8 cellular contexts compared by ENCODE assay signal in genomic region chrX:73562986-73563739, GRCh38. TPM values are rescaled to one million over a fixed set of nuclear protein-coding genes. Genes with fewer than 3 reads are reported as not detected.
A peak's percentile ranks its signal among the peaks of the same experiment; 100 is the strongest.
DNase-seq lines count a peak whose midpoint lies in the region; ATAC-seq and TF ChIP-seq lines count a peak whose summit lies in the region.

Gene CHIC1, plus strand, starts transcription at chrX:73563197. Its CDS starts 88 bp downstream, at chrX:73563285.

- H3K4me1 ChIP-seq in CD4-positive, CD25-positive, alpha-beta regulatory T cell (ENCODE audit: control insufficient read depth, insufficient read depth, low read length, poor library complexity, severe bottlenecking): peaks cover 10% of the 10 kb centered on the region
- H3K4me1 ChIP-seq in PC-3 (ENCODE audit: insufficient read depth, low read length): peaks cover 10% of the 10 kb centered on the region

- ATAC-seq in CD4-positive, CD25-positive, alpha-beta regulatory T cell (ENCODE audit: low read depth in 2 of 2): peak; percentile 67 to 72
- ATAC-seq in GM19452 (IDR thresholded peaks at IDR 0.05; ENCODE audit: unreplicated experiment) (peak; percentile 55), PC-3 (peak; percentile 83), natural killer cell (peak; percentile 72 to 77 (median 76))
- peak; percentile 87 for ATAC-seq in stimulated activated memory B cell treated with anti-CD40 and anti-IgM and Interleukin-4, amounts not matched to agents 10 μg/mL and 1 μg/mL and 100 μg/mL, for 72 hours

- no peaks in the 10 kb centered on the region for H3K36me3 Mint-ChIP-seq in CD4-positive, CD25-positive, alpha-beta regulatory T cell
- peaks cover 1% of the 10 kb centered on the region for H3K36me3 Mint-ChIP-seq in activated T-helper 1 cell treated with anti-CD3 and anti-CD28 coated beads, Interleukin-12 subunit alpha, Interleukin-12 subunit beta, Interleukin-2, Interleukin-4 antibody, amounts not matched to agents 30 ng/mL and 10 ng/mL and 1 ng/mL, durations not matched to agents 14 hours and 24 hours and 36 hours (ENCODE audit: low read depth)
- no peaks in the 10 kb centered on the region for H3K36me3 Mint-ChIP-seq in natural killer cell
- H3K36me3 Mint-ChIP-seq in stimulated activated memory B cell treated with anti-CD40 and anti-IgM and Interleukin-4, amounts not matched to agents 10 μg/mL and 1 μg/mL and 100 μg/mL, for 72 hours: no peaks in the 10 kb centered on the region

- no peaks in the 10 kb centered on the region for H3K9me3 ChIP-seq in CD4-positive, CD25-positive, alpha-beta regulatory T cell (ENCODE audit: control insufficient read depth in 2 of 2, low read length in 2 of 2)
- no peaks in the 10 kb centered on the region for H3K9me3 ChIP-seq in PC-3 (ENCODE audit: low read length)

- POLR2A ChIA-PET in PC-3 (lab: Charles Lee; ENCODE audit: unreplicated experiment): interaction anchor here (0.6 kb wide), 1 partner anchor 1251 kb away, joined by 4 read pairs; no protein-coding TSS in a partner anchor

- H3K27ac Mint-ChIP-seq in CD4-positive, CD25-positive, alpha-beta regulatory T cell: peak within 1 kb of the TSS; percentile 98 to 100 (median 100)
- peak within 1 kb of the TSS; percentile 99 for H3K27ac Mint-ChIP-seq in activated T-helper 1 cell treated with anti-CD3 and anti-CD28 coated beads, Interleukin-12 subunit alpha, Interleukin-12 subunit beta, Interleukin-2, Interleukin-4 antibody, amounts not matched to agents 30 ng/mL and 10 ng/mL and 1 ng/mL, durations not matched to agents 14 hours and 24 hours and 36 hours
- peak within 1 kb of the TSS; percentile 86 to 98 for H3K27ac Mint-ChIP-seq in natural killer cell
- H3K27ac Mint-ChIP-seq in stimulated activated memory B cell treated with anti-CD40 and anti-IgM and Interleukin-4, amounts not matched to agents 10 μg/mL and 1 μg/mL and 100 μg/mL, for 72 hours: peak within 1 kb of the TSS; percentile 97

- peaks cover 0 to 35% (median 21%) of the 10 kb centered on the region in 4 donors for H3K4me1 Mint-ChIP-seq in CD4-positive, CD25-positive, alpha-beta regulatory T cell
- peaks cover 24% of the 10 kb centered on the region for H3K4me1 Mint-ChIP-seq in activated T-helper 1 cell treated with anti-CD3 and anti-CD28 coated beads, Interleukin-12 subunit alpha, Interleukin-12 subunit beta, Interleukin-2, Interleukin-4 antibody, amounts not matched to agents 30 ng/mL and 10 ng/mL and 1 ng/mL, durations not matched to agents 14 hours and 24 hours and 36 hours (ENCODE audit: low read depth)
- peaks cover 13 to 33% of the 10 kb centered on the region in 2 donors for H3K4me1 Mint-ChIP-seq in natural killer cell
- peaks cover 16% of the 10 kb centered on the region for H3K4me1 Mint-ChIP-seq in stimulated activated memory B cell treated with anti-CD40 and anti-IgM and Interleukin-4, amounts not matched to agents 10 μg/mL and 1 μg/mL and 100 μg/mL, for 72 hours

- no peaks in the 10 kb centered on the region for H4K20me1 ChIP-seq in PC-3 (ENCODE audit: low read length)

- H3K9me2 ChIP-seq in PC-3 (replicated peaks; ENCODE audit: low read length): no peaks in the 10 kb centered on the region

- TF ChIP-seq CTCF in HL-60 (IDR thresholded peaks at IDR 0.05; ENCODE audit: insufficient read depth, low read length) (no peak), PC-3 (conservative IDR thresholded peaks at IDR 0.05; ENCODE audit: low read depth, low read length) (no peak), natural killer cell (IDR thresholded peaks at IDR 0.05) (no peak)

- H3K27me3 Mint-ChIP-seq in CD4-positive, CD25-positive, alpha-beta regulatory T cell: no peaks in the 10 kb centered on the region
- no peaks in the 10 kb centered on the region for H3K27me3 Mint-ChIP-seq in activated T-helper 1 cell treated with anti-CD3 and anti-CD28 coated beads, Interleukin-12 subunit alpha, Interleukin-12 subunit beta, Interleukin-2, Interleukin-4 antibody, amounts not matched to agents 30 ng/mL and 10 ng/mL and 1 ng/mL, durations not matched to agents 14 hours and 24 hours and 36 hours (ENCODE audit: insufficient read depth)
- no peaks in the 10 kb centered on the region for H3K27me3 Mint-ChIP-seq in natural killer cell (ENCODE audit: low read depth in 2 of 2)
- H3K27me3 Mint-ChIP-seq in stimulated activated memory B cell treated with anti-CD40 and anti-IgM and Interleukin-4, amounts not matched to agents 10 μg/mL and 1 μg/mL and 100 μg/mL, for 72 hours: no peaks in the 10 kb centered on the region

- peak within 1 kb of the TSS; percentile 87 to 98 (median 94) for H3K4me3 Mint-ChIP-seq in CD4-positive, CD25-positive, alpha-beta regulatory T cell
- peak within 1 kb of the TSS; percentile 98 for H3K4me3 Mint-ChIP-seq in activated T-helper 1 cell treated with anti-CD3 and anti-CD28 coated beads, Interleukin-12 subunit alpha, Interleukin-12 subunit beta, Interleukin-2, Interleukin-4 antibody, amounts not matched to agents 30 ng/mL and 10 ng/mL and 1 ng/mL, durations not matched to agents 14 hours and 24 hours and 36 hours
- peak within 1 kb of the TSS; percentile 93 for H3K4me3 Mint-ChIP-seq in natural killer cell
- peak within 1 kb of the TSS; percentile 89 for H3K4me3 Mint-ChIP-seq in stimulated activated memory B cell treated with anti-CD40 and anti-IgM and Interleukin-4, amounts not matched to agents 10 μg/mL and 1 μg/mL and 100 μg/mL, for 72 hours

- peak within 1 kb of the TSS; percentile 90 for H3K27ac ChIP-seq in CD4-positive, CD25-positive, alpha-beta regulatory T cell (ENCODE audit: insufficient read depth, low read length, poor library complexity, severe bottlenecking)
- no peak within 1 kb of the TSS for H3K27ac ChIP-seq in HL-60 (replicated peaks)
- peak within 1 kb of the TSS; percentile 49 for H3K27ac ChIP-seq in PC-3 (ENCODE audit: low read length)

- H3K4me3 ChIP-seq in CD4-positive, CD25-positive, alpha-beta regulatory T cell (ENCODE audit: low read depth, low read length): peak within 1 kb of the TSS; percentile 93
- peak within 1 kb of the TSS; percentile 13 for H3K4me3 ChIP-seq in HL-60 (replicated peaks; ENCODE audit: insufficient read depth, low read length)
- peak within 1 kb of the TSS; percentile 93 for H3K4me3 ChIP-seq in PC-3 (ENCODE audit: low read length)

- H3K27me3 ChIP-seq in CD4-positive, CD25-positive, alpha-beta regulatory T cell (ENCODE audit: control insufficient read depth, insufficient read depth, low read length): no peaks in the 10 kb centered on the region
- H3K27me3 ChIP-seq in HL-60 (ENCODE audit: insufficient read depth, poor library complexity, severe bottlenecking) (peaks cover 5% of the 10 kb centered on the region), PC-3 (ENCODE audit: low read length) (no peaks in the 10 kb centered on the region)

- H3K9me3 Mint-ChIP-seq in CD4-positive, CD25-positive, alpha-beta regulatory T cell: peaks cover 0 to 3% (median 0%) of the 10 kb centered on the region in 7 donors
- H3K9me3 Mint-ChIP-seq in activated T-helper 1 cell treated with anti-CD3 and anti-CD28 coated beads, Interleukin-12 subunit alpha, Interleukin-12 subunit beta, Interleukin-2, Interleukin-4 antibody, amounts not matched to agents 30 ng/mL and 10 ng/mL and 1 ng/mL, durations not matched to agents 14 hours and 24 hours and 36 hours: no peaks in the 10 kb centered on the region
- H3K9me3 Mint-ChIP-seq in natural killer cell: no peaks in the 10 kb centered on the region
- H3K9me3 Mint-ChIP-seq in stimulated activated memory B cell treated with anti-CD40 and anti-IgM and Interleukin-4, amounts not matched to agents 10 μg/mL and 1 μg/mL and 100 μg/mL, for 72 hours: no peaks in the 10 kb centered on the region

- no peaks in the 10 kb centered on the region for H3F3A ChIP-seq in PC-3 (ENCODE audit: low read length, unreplicated experiment)

- peak within 1 kb of the TSS; percentile 76 for H3K9ac ChIP-seq in PC-3 (ENCODE audit: low read length)

- CTCF ChIA-PET in PC-3 (lab: Charles Lee): interaction anchor here (0.6 kb wide), 1 partner anchor 22 kb away, joined by 3 read pairs; no protein-coding TSS in a partner anchor

- peaks cover 19% of the 10 kb centered on the region for H3K79me2 ChIP-seq in PC-3 (ENCODE audit: low read length)

- BruUV-seq in PC-3 (replicated peaks; lab: Mats Ljungman, UMichigan): no TSS peak

- H3K4me2 ChIP-seq in PC-3 (ENCODE audit: low read length): peak within 1 kb of the TSS; percentile 97

- peak within 1 kb of the TSS; percentile 91 for H2AFZ ChIP-seq in PC-3 (ENCODE audit: low read length)

- intact Hi-C loops in PC-3 (cut with micrococcal nuclease) (loop anchor here (1.0 to 10.0 kb wide), 2 partner anchors 14 to 122 kb away; no protein-coding TSS in a partner anchor), natural killer cell (cut with micrococcal nuclease) (no loop called here)
- intact Hi-C loops in activated T-helper 1 cell treated with anti-CD3 and anti-CD28 coated beads, Interleukin-12 subunit alpha, Interleukin-12 subunit beta, Interleukin-2, Interleukin-4 antibody, amounts not matched to agents 30 ng/mL and 10 ng/mL and 1 ng/mL, durations not matched to agents 14 hours and 24 hours and 36 hours (cut with micrococcal nuclease): loop anchor here (2.0 to 10.0 kb wide), 4 partner anchors 132 to 729 kb away; partner anchors contain the start of gene NAP1L2

- DNase-seq in CD4-positive, CD25-positive, alpha-beta regulatory T cell: peak; percentile 64 to 82 (median 74)
- DNase-seq in HL-60 (ENCODE audit: low read depth in 1 of 2, low spot score in 1 of 2) (peak in 1 of 2 experiments; percentile 2), PC-3 (peak; percentile 61), fibroblast of gingiva (ENCODE audit: low read depth) (peak; percentile 57), natural killer cell (peak; percentile 58)
- peak; percentile 63 for DNase-seq in activated T-helper 1 cell treated with anti-CD3 and anti-CD28 coated beads, Interleukin-12 subunit alpha, Interleukin-12 subunit beta, Interleukin-2, Interleukin-4 antibody, amounts not matched to agents 30 ng/mL and 10 ng/mL and 1 ng/mL, durations not matched to agents 14 hours and 24 hours and 36 hours (ENCODE audit: low spot score)

- no peaks in the 10 kb centered on the region for H3K36me3 ChIP-seq in CD4-positive, CD25-positive, alpha-beta regulatory T cell (ENCODE audit: control insufficient read depth, insufficient read depth, low read length)
- no peaks in the 10 kb centered on the region for H3K36me3 ChIP-seq in PC-3 (ENCODE audit: low read depth, low read length)

RNA-seq across cellular contexts. Expression of gene CHIC1, which starts in this region (rescaled TPM):
- total RNA-seq in CD4-positive, CD25-positive, alpha-beta regulatory T cell: 8.2 TPM
- 1 to 10 TPM; 2.5 to 3.5 (median 2.9) TPM for polyA plus RNA-seq in CD4-positive, CD25-positive, alpha-beta regulatory T cell
- total RNA-seq in PC-3 (2014; rRNA removed) (2.4 and 3.8 TPM in 2 replicates), natural killer cell (10 to 100 TPM; 11.3 to 15.6 (median 11.4) TPM)
- total RNA-seq in activated T-helper 1 cell treated with anti-CD3 and anti-CD28 coated beads, Interleukin-12 subunit alpha, Interleukin-12 subunit beta, Interleukin-2, Interleukin-4 antibody, amounts not matched to agents 30 ng/mL and 10 ng/mL and 1 ng/mL, durations not matched to agents 14 hours and 24 hours and 36 hours: 5.2 and 6.9 TPM in 2 replicates

Comparison
In these comparisons a context has a peak if more than half of its experiments do, and no peak if none do; other contexts are left out.
1. H3K4me3 ChIP-seq: peak in every context shown above with its lines; median percentile 93 in CD4-positive, CD25-positive, alpha-beta regulatory T cell; 93 in PC-3; 13 in HL-60.